1 cellular context compared by ENCODE assay signal in genomic region chr9:127937383-127938297, GRCh38.
TF ChIP-seq lines count a peak whose summit lies in the region.

Gene DPM2, minus strand, starts transcription at chr9:127937854. Its CDS starts 34 bp downstream, at chr9:127937820.

TF ChIP-seq in WTC11, 78 proteins besides CTCF, POLR2A, EP300 and RAD21 (continued from another document):
- TF ChIP-seq E2F5 (CRISPR knock-in tag; IDR thresholded peaks at IDR 0.05) (0 out of 2 replicates have a peak, but pooled peaks have one; percentile 25), IRF1 (CRISPR knock-in tag; IDR thresholded peaks at IDR 0.05) (no peak), PREB (CRISPR knock-in tag; IDR thresholded peaks at IDR 0.05; ENCODE audit: borderline replicate concordance) (no peak), ZNF121 (CRISPR knock-in tag; IDR thresholded peaks at IDR 0.05) (no peak), STAT6 (CRISPR knock-in tag; conservative IDR thresholded peaks at IDR 0.05; ENCODE audit: low read depth) (no peak), ESRRA (CRISPR knock-in tag; IDR thresholded peaks at IDR 0.05; ENCODE audit: borderline replicate concordance) (no peak), ZBTB43 (CRISPR knock-in tag; IDR thresholded peaks at IDR 0.05) (no peak), TP53 (CRISPR knock-in tag; IDR thresholded peaks at IDR 0.05) (no peak)
TF ChIP-seq in WTC11: peak in this region for 15.
